ENCODE assay signal across 22 cellular contexts in the genomic region with DNA sequence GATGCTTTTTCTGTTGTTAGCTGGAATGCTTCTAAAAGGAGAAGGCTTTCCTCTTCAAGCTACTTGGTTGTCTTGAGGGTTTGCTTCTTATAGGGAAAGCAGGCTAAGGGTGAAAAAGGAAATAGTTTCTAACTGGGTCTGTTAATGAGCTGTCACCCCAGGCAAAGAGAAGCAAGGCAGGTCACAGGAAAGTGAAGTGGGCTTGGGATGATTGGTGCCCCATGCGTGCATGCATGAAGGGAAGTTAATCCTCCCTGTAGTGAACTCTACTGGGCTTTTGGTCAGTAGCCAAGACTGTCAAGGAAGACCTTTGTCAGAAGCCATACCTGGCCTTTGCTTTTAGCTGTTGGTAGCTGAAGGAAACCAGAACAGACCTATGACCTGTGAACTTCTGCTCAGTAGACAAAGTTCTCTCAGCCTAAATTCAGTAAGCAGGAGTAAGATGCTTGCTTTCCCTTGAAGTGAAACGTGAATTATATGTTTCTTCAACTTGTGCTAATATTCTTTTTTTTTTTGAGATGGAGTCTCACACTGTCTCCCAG.
DNase-seq lines count a peak whose midpoint lies in the region; ATAC-seq, FAIRE-seq and TF ChIP-seq lines count a peak whose summit lies in the region.
"Had no signal": no experiment of that assay in that cellular context is flagged by ENCODE, and none has a peak within 500 bp of the region (broad histone marks: within the 10 kb centered on the region; RNA-seq: fewer than 3 reads in every experiment).

No MANE protein-coding gene starts in this region.

- H3K4me3 Mint-ChIP-seq in effector memory CD8-positive, alpha-beta T cell = peak overlapping the region; percentile 21 to 34
- H3K4me3 Mint-ChIP-seq in nephron progenitor cell = no peak overlapping the region
- H3K4me3 Mint-ChIP-seq: activated CD4-positive, alpha-beta memory T cell treated with anti-CD3 and anti-CD28 coated beads for 36 hours; activated naive CD4-positive, alpha-beta T cell treated with anti-CD3 and anti-CD28 coated beads for 36 hours; type B pancreatic cell; WTC11 had no signal

- no peak for ATAC-seq in effector memory CD8-positive, alpha-beta T cell (replicated peaks)
- no peak for ATAC-seq in stimulated activated naive CD8-positive, alpha-beta T cell treated with anti-CD3 and anti-CD28 coated beads, Interleukin-15, Interleukin-2, amounts not matched to agents 100 U/mL and 50 U/mL, for 24 hours
- no peak for ATAC-seq in GM21367 (IDR thresholded peaks at IDR 0.05; ENCODE audit: unreplicated experiment)
- ATAC-seq: naive thymus-derived CD8-positive, alpha-beta T cell; WTC11 had no signal

- H3K9me3 Mint-ChIP-seq in effector memory CD8-positive, alpha-beta T cell = no peaks in the 10 kb centered on the region
- H3K9me3 Mint-ChIP-seq in nephron progenitor cell = peaks cover 3% of the 10 kb centered on the region
- H3K9me3 Mint-ChIP-seq: activated CD4-positive, alpha-beta memory T cell treated with anti-CD3 and anti-CD28 coated beads for 36 hours; activated naive CD4-positive, alpha-beta T cell treated with anti-CD3 and anti-CD28 coated beads for 36 hours; type B pancreatic cell; WTC11 had no signal

- peaks cover 35 to 54% of the 10 kb centered on the region in 2 donors for H3K4me1 Mint-ChIP-seq in effector memory CD8-positive, alpha-beta T cell (ENCODE audit: low read depth in 2 of 2)
- H3K4me1 Mint-ChIP-seq in nephron progenitor cell = peaks cover 35% of the 10 kb centered on the region

- peak; percentile 54 for FAIRE-seq in GM18507 (lab: Jason Lieb, UNC)

- DNase-seq in GM18507 (ENCODE audit: extremely low spot score, insufficient read length, low read depth) (no peak), KBM-7 (peak; percentile 52), nephron progenitor cell (no peak), HuH-7 (ENCODE audit: low spot score) (no peak)
- no peak for DNase-seq in effector memory CD8-positive, alpha-beta T cell
- no peak for DNase-seq in stimulated activated naive CD8-positive, alpha-beta T cell treated with anti-CD3 and anti-CD28 coated beads, Interleukin-15, Interleukin-2, amounts not matched to agents 100 U/mL and 50 U/mL, for 24 hours
- DNase-seq: activated CD4-positive, alpha-beta memory T cell treated with anti-CD3 and anti-CD28 coated beads for 36 hours; activated naive CD4-positive, alpha-beta T cell treated with anti-CD3 and anti-CD28 coated beads for 36 hours; anterior cingulate cortex; caudate nucleus; EL; hypothalamus; mammary epithelial cell; naive thymus-derived CD8-positive, alpha-beta T cell; NCI-H1930; NCI-H2227 treated with DMSO at 0.1 percent for 48 hours; NCI-H82; SJCRH30; T-helper 2 cell had no signal

- H3K36me3 Mint-ChIP-seq in effector memory CD8-positive, alpha-beta T cell (ENCODE audit: insufficient read depth) = peaks cover 13% of the 10 kb centered on the region
- H3K36me3 Mint-ChIP-seq in nephron progenitor cell (ENCODE audit: low read depth) = peaks cover 10% of the 10 kb centered on the region
- H3K36me3 Mint-ChIP-seq: activated CD4-positive, alpha-beta memory T cell treated with anti-CD3 and anti-CD28 coated beads for 36 hours; WTC11 had no signal

- TF ChIP-seq CTCF in nephron progenitor cell (IDR thresholded peaks at IDR 0.05) = no peak

- in situ Hi-C loops in KBM-7 (cut with MboI; ENCODE audit: low pct_unique_long_range_greater_than_20kb, low sequenced_read_pairs) = no loop called here

- H3K27ac Mint-ChIP-seq in effector memory CD8-positive, alpha-beta T cell = peak overlapping the region; percentile 20 to 62
- peak overlapping the region; percentile 70 for H3K27ac Mint-ChIP-seq in nephron progenitor cell
- H3K27ac Mint-ChIP-seq: activated CD4-positive, alpha-beta memory T cell treated with anti-CD3 and anti-CD28 coated beads for 36 hours; activated naive CD4-positive, alpha-beta T cell treated with anti-CD3 and anti-CD28 coated beads for 36 hours; type B pancreatic cell; WTC11 had no signal

- H3K27me3 Mint-ChIP-seq in effector memory CD8-positive, alpha-beta T cell = no peaks in the 10 kb centered on the region
- no peaks in the 10 kb centered on the region for H3K27me3 Mint-ChIP-seq in nephron progenitor cell (ENCODE audit: low read depth, poor library complexity)
- H3K27me3 Mint-ChIP-seq: activated CD4-positive, alpha-beta memory T cell treated with anti-CD3 and anti-CD28 coated beads for 36 hours; naive thymus-derived CD8-positive, alpha-beta T cell; type B pancreatic cell had no signal
